1 cellular context compared by ENCODE assay signal in genomic region chr6:149749594-149750135, GRCh38.
TF ChIP-seq lines count a peak whose summit lies in the region.

Gene PCMT1, plus strand, starts transcription at chr6:149749741. Its CDS starts 161 bp downstream, at chr6:149749902.

TF ChIP-seq in WTC11, 78 proteins besides CTCF, POLR2A, EP300 and RAD21 (continued from another document):
- peak; percentile 23; the same call in 1 of the 2 replicates for TF ChIP-seq FOXP4 (CRISPR knock-in tag; IDR thresholded peaks at IDR 0.05)
- 0 out of 2 replicates have a peak, but pooled peaks have one; percentile 46 for TF ChIP-seq MLX (CRISPR knock-in tag; IDR thresholded peaks at IDR 0.05)
- no peak for TF ChIP-seq ZNF263 (CRISPR knock-in tag; IDR thresholded peaks at IDR 0.05; ENCODE audit: low read depth)
- no peak for TF ChIP-seq RORB (CRISPR knock-in tag; IDR thresholded peaks at IDR 0.05)
- TF ChIP-seq E2F1 (CRISPR knock-in tag; IDR thresholded peaks at IDR 0.05): no peak
- peak; percentile 65; the same call in 1 of the 2 replicates for TF ChIP-seq SP1 (CRISPR knock-in tag; conservative IDR thresholded peaks at IDR 0.05)
- TF ChIP-seq ZMAT4 (CRISPR knock-in tag; IDR thresholded peaks at IDR 0.05): no peak
- TF ChIP-seq ATF1 (CRISPR knock-in tag; IDR thresholded peaks at IDR 0.05): no peak
- no peak for TF ChIP-seq ZNF512 (CRISPR knock-in tag; IDR thresholded peaks at IDR 0.05; ENCODE audit: borderline replicate concordance)
- TF ChIP-seq PRDM15 (CRISPR knock-in tag; IDR thresholded peaks at IDR 0.05): no peak
- TF ChIP-seq FOXK1 (CRISPR knock-in tag; IDR thresholded peaks at IDR 0.05): peak; percentile 80; the same call in 1 of the 2 replicates
